8 cellular contexts compared by ENCODE assay signal in genomic region chrX:53312946-53313745, GRCh38. TPM values are rescaled to one million over a fixed set of nuclear protein-coding genes. Genes with fewer than 3 reads are reported as not detected.
DNase-seq lines count a peak whose midpoint lies in the region; ATAC-seq and TF ChIP-seq lines count a peak whose summit lies in the region.

No MANE protein-coding gene starts in this region.

- no peak overlapping the region for H3K27ac Mint-ChIP-seq in Calu3 (ENCODE audit: unreplicated experiment)
- no peak overlapping the region for H3K27ac Mint-ChIP-seq in naive thymus-derived CD4-positive, alpha-beta T cell

- intact Hi-C loops in Calu3 (cut with micrococcal nuclease; ENCODE audit: unreplicated experiment): no loop called here
- intact Hi-C loops in naive thymus-derived CD4-positive, alpha-beta T cell (cut with micrococcal nuclease): loop anchor here (1.0 to 2.0 kb wide), 5 partner anchors 28 to 519 kb away; no protein-coding TSS in a partner anchor

- H3K4me1 ChIP-seq in HAP-1: no peaks in the 10 kb centered on the region
- no peaks in the 10 kb centered on the region for H3K4me1 ChIP-seq in naive thymus-derived CD4-positive, alpha-beta T cell (ENCODE audit: control insufficient read depth in 2 of 2, insufficient read depth in 2 of 2, low read length in 2 of 2)

- no peaks in the 10 kb centered on the region for H3K9me3 Mint-ChIP-seq in Calu3 (ENCODE audit: low read depth, unreplicated experiment)
- peaks cover 0 to 1% (median 0%) of the 10 kb centered on the region in 11 donors for H3K9me3 Mint-ChIP-seq in naive thymus-derived CD4-positive, alpha-beta T cell

- CTCF ChIA-PET in Calu3 (lab: Charles Lee): interaction anchor here (0.9 to 3.1 kb wide), 6 partner anchors 13 to 658 kb away, joined by 3 to 17 read pairs (median 3); partner anchors contain the start of gene IQSEC2
- CTCF ChIA-PET in naive thymus-derived CD4-positive, alpha-beta T cell (lab: Charles Lee): interaction anchor here (0.5 to 3.2 kb wide), 10 partner anchors 12 to 1870 kb away, joined by 3 to 21 read pairs (median 4); no protein-coding TSS in a partner anchor

- TF ChIP-seq CTCF in Calu3 (IDR thresholded peaks at IDR 0.05; ENCODE audit: unreplicated experiment) (peak; percentile 57), epithelial cell of proximal tubule (conservative IDR thresholded peaks at IDR 0.05; ENCODE audit: low read depth, low read length) (peak; percentile 69)

- H3K36me3 ChIP-seq in HAP-1 (replicated peaks): no peaks in the 10 kb centered on the region
- no peaks in the 10 kb centered on the region for H3K36me3 ChIP-seq in naive thymus-derived CD4-positive, alpha-beta T cell (ENCODE audit: control insufficient read depth in 2 of 3, insufficient read depth in 3 of 3, low read length in 3 of 3)

- in situ Hi-C loops in HAP-1 (cut with MboI; ENCODE audit: low sequenced_read_pairs): loop anchor here (10.0 kb wide), 2 partner anchors 132 to 172 kb away; no protein-coding TSS in a partner anchor

- no peaks in the 10 kb centered on the region for H3K27me3 ChIP-seq in HAP-1 (ENCODE audit: low read depth)
- peaks cover 0 to 6% of the 10 kb centered on the region in 2 donors for H3K27me3 ChIP-seq in naive thymus-derived CD4-positive, alpha-beta T cell (ENCODE audit: control insufficient read depth in 2 of 2, insufficient read depth in 2 of 2, low read length in 2 of 2)

- peak; percentile 66 for DNase-seq in Calu3
- peak; percentile 49 to 85 for DNase-seq in HAP-1 (ENCODE audit: low spot score in 2 of 2)
- DNase-seq in NOMO-1 (lab: John Stamatoyannopoulos, UW; ENCODE audit: unreplicated experiment in 2 of 2): peak; percentile 68 to 88
- DNase-seq in activated CD8-positive, alpha-beta memory T cell treated with anti-CD3 and anti-CD28 coated beads, Interleukin-2, amount 50 U/mL, for 48 hours: peak; percentile 79
- DNase-seq in epithelial cell of proximal tubule (ENCODE audit: low read depth): no peak
- peak; percentile 25 to 72 (median 51) for DNase-seq in naive thymus-derived CD4-positive, alpha-beta T cell
- peak; percentile 63 for DNase-seq in stimulated activated naive CD8-positive, alpha-beta T cell treated with anti-CD3 and anti-CD28 coated beads, Interleukin-15, Interleukin-2, amounts not matched to agents 100 U/mL and 50 U/mL, for 24 hours

- peaks cover 66% of the 10 kb centered on the region for H3K27me3 Mint-ChIP-seq in Calu3 (ENCODE audit: unreplicated experiment)
- peaks cover 0 to 9% (median 0%) of the 10 kb centered on the region in 5 donors for H3K27me3 Mint-ChIP-seq in naive thymus-derived CD4-positive, alpha-beta T cell

- no peak overlapping the region for H3K27ac ChIP-seq in naive thymus-derived CD4-positive, alpha-beta T cell (ENCODE audit: low read depth, low read length)

- BruUV-seq in Calu3 (replicated peaks; lab: Mats Ljungman, UMichigan): no TSS peak

- H3K36me3 Mint-ChIP-seq in Calu3 (ENCODE audit: insufficient read depth, unreplicated experiment): no peaks in the 10 kb centered on the region
- no peaks in the 10 kb centered on the region for H3K36me3 Mint-ChIP-seq in naive thymus-derived CD4-positive, alpha-beta T cell

- POLR2A ChIA-PET in naive thymus-derived CD4-positive, alpha-beta T cell (lab: Charles Lee): no interaction called here

- peak; percentile 81 for ATAC-seq in naive thymus-derived CD4-positive, alpha-beta T cell
- no peak for ATAC-seq in stimulated activated naive CD8-positive, alpha-beta T cell treated with anti-CD3 and anti-CD28 coated beads, Interleukin-15, Interleukin-2, amounts not matched to agents 100 U/mL and 50 U/mL, for 24 hours
- no peak for ATAC-seq in GM21737 (IDR thresholded peaks at IDR 0.05; ENCODE audit: unreplicated experiment)

- no peaks in the 10 kb centered on the region for H3K9me3 ChIP-seq in HAP-1
- no peaks in the 10 kb centered on the region for H3K9me3 ChIP-seq in naive thymus-derived CD4-positive, alpha-beta T cell (ENCODE audit: control insufficient read depth in 2 of 3, low read length in 3 of 3)

- H3K4me1 Mint-ChIP-seq in Calu3 (ENCODE audit: low read depth, unreplicated experiment): no peaks in the 10 kb centered on the region
- H3K4me1 Mint-ChIP-seq in naive thymus-derived CD4-positive, alpha-beta T cell: peaks cover 0 to 10% (median 0%) of the 10 kb centered on the region in 7 donors

- no peak overlapping the region for H3K4me3 ChIP-seq in HAP-1
- no peak overlapping the region for H3K4me3 ChIP-seq in epithelial cell of proximal tubule (ENCODE audit: low read depth, low read length)
- no peak overlapping the region for H3K4me3 ChIP-seq in naive thymus-derived CD4-positive, alpha-beta T cell (ENCODE audit: low read length)

- H3K4me3 Mint-ChIP-seq in Calu3 (ENCODE audit: low read depth, unreplicated experiment): no peak overlapping the region
- H3K4me3 Mint-ChIP-seq in naive thymus-derived CD4-positive, alpha-beta T cell: no peak overlapping the region

RNA-seq across cellular contexts. Expression of gene IQSEC2, which starts 31.8 kb away (rescaled TPM):
- 14.1 and 15.2 TPM in 2 replicates for total RNA-seq in Calu3 (2022)
- 3.9 and 4.5 TPM in 2 replicates for total RNA-seq in epithelial cell of proximal tubule
- total RNA-seq in naive thymus-derived CD4-positive, alpha-beta T cell: 1 to 10 TPM in 2 of 5 experiments, under 1 TPM in 3; 0.46 to 9.1 (median 1.00) TPM
- under 1 TPM; 0.20 to 0.24 TPM for polyA plus RNA-seq in naive thymus-derived CD4-positive, alpha-beta T cell
